Comparison of ENCODE assay signal across 21 cellular contexts in the genomic region with DNA sequence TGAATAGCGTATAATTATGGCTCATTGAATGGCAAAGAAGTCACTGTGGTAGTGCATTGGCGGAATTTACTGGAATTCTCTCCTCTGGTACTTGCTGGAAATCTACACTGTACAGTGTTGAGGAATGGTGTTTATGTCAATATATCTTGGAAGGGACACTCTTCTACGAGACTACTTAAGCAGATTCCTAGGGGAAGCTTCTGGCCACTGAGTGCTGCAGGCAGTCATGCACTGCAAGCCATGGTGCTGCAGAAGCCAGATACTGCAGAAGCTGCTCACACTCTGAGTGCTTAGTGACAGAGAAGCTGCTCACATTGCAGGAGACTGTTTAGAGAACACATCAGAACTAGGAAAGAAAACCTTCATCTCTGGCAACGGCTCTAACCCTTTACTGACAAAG.
DNase-seq lines count a peak whose midpoint lies in the region; ATAC-seq and TF ChIP-seq lines count a peak whose summit lies in the region.
"Had no signal": no experiment of that assay in that cellular context is flagged by ENCODE, and none has a peak within 500 bp of the region (broad histone marks: within the 10 kb centered on the region; RNA-seq: fewer than 3 reads in every experiment).

No MANE protein-coding gene starts in this region.

- H3K4me3 ChIP-seq in left ventricle myocardium inferior (no peak overlapping the region), mesendoderm (ENCODE audit: low read length) (no peak overlapping the region), upper lobe of right lung (no peak overlapping the region)
- H3K4me3 ChIP-seq: BLaER1, cardiac muscle cell, K562, uterus had no signal

- H3K27ac ChIP-seq in left ventricle myocardium inferior (replicated peaks) (no peak overlapping the region), mesendoderm (ENCODE audit: low read depth, low read length) (no peak overlapping the region), upper lobe of right lung (no peak overlapping the region)
- H3K27ac ChIP-seq: BLaER1, cardiac muscle cell, epithelial cell of prostate, uterus had no signal

- H3K56ac ChIP-seq in mesendoderm (ENCODE audit: low read length), result no peak overlapping the region

- H2BK120ac ChIP-seq in mesendoderm (ENCODE audit: low read depth, low read length), result no peak overlapping the region

- no peak overlapping the region for H3K9ac ChIP-seq in mesendoderm (ENCODE audit: low read length)
- H3K9ac ChIP-seq: BLaER1 had no signal

- WGBS in mesendoderm (ENCODE audit: extremely low coverage, insufficient coverage, low lambda C conversion rate), result no CpG with 5 or more reads among the region's 4 CpGs

- H3K4me2 ChIP-seq in mesendoderm (ENCODE audit: low read length), result no peak overlapping the region
- H3K4me2 ChIP-seq: BLaER1 had no signal

- peak; percentile 26 for ATAC-seq in Right ventricle myocardium inferior
- ATAC-seq in upper lobe of right lung, result peak; percentile 45
- no peak for ATAC-seq in Right ventricle myocardium superior (ENCODE audit: poor library complexity)
- no peak for ATAC-seq in GM18519 (IDR thresholded peaks at IDR 0.05; ENCODE audit: low FRiP score, unreplicated experiment)
- ATAC-seq: HCT116; K562; naive thymus-derived CD4-positive, alpha-beta T cell had no signal

- no peak overlapping the region for H2AK5ac ChIP-seq in mesendoderm (ENCODE audit: low read length)

- H2BK15ac ChIP-seq in mesendoderm (replicated peaks; ENCODE audit: low read depth), result no peak overlapping the region

- H3K79me2 ChIP-seq in mesendoderm (ENCODE audit: control insufficient read depth, insufficient read depth, low read length), result no peaks in the 10 kb centered on the region

- no peak for TF ChIP-seq CTCF in left ventricle myocardium inferior (IDR thresholded peaks at IDR 0.05; ENCODE audit: borderline replicate concordance)
- TF ChIP-seq CTCF in upper lobe of right lung (IDR thresholded peaks at IDR 0.05), result no peak

- H3K27me3 ChIP-seq in left ventricle myocardium inferior (ENCODE audit: low read depth) (no peaks in the 10 kb centered on the region), mesendoderm (ENCODE audit: insufficient read depth, low read length, poor library complexity) (no peaks in the 10 kb centered on the region), upper lobe of right lung (no peaks in the 10 kb centered on the region)
- H3K27me3 ChIP-seq: BLaER1, cardiac muscle cell, uterus had no signal

- H3K36me3 ChIP-seq in left ventricle myocardium inferior (no peaks in the 10 kb centered on the region), mesendoderm (ENCODE audit: control insufficient read depth, insufficient read depth, low read length) (no peaks in the 10 kb centered on the region), upper lobe of right lung (no peaks in the 10 kb centered on the region)
- H3K36me3 ChIP-seq: BLaER1, cardiac muscle cell, uterus had no signal

- no peak overlapping the region for H3K18ac ChIP-seq in mesendoderm (ENCODE audit: low read length)

- H4K5ac ChIP-seq in mesendoderm (ENCODE audit: low read length), result no peak overlapping the region

- H3K79me1 ChIP-seq in mesendoderm (ENCODE audit: low read length), result no peaks in the 10 kb centered on the region

- no peak overlapping the region for H3K4ac ChIP-seq in mesendoderm (ENCODE audit: low read depth, low read length)

- H2BK5ac ChIP-seq in mesendoderm (ENCODE audit: low read length), result no peak overlapping the region

- H3K4me1 ChIP-seq in left ventricle myocardium inferior (no peaks in the 10 kb centered on the region), mesendoderm (ENCODE audit: control insufficient read depth, low read depth, low read length) (no peaks in the 10 kb centered on the region), upper lobe of right lung (no peaks in the 10 kb centered on the region)
- H3K4me1 ChIP-seq: BLaER1, uterus had no signal

- H4K8ac ChIP-seq in mesendoderm (ENCODE audit: low read depth, low read length), result no peak overlapping the region

- intact Hi-C loops in Right ventricle myocardium inferior (cut with DNase I), result no loop called here
- intact Hi-C loops in left ventricle myocardium inferior (cut with micrococcal nuclease), result no loop called here
- intact Hi-C loops in upper lobe of right lung (cut with DNase I), result no loop called here
- intact Hi-C loops in Right ventricle myocardium superior (cut with DNase I), result no loop called here

- no peak overlapping the region for H3K23ac ChIP-seq in mesendoderm (ENCODE audit: low read length)

- DNase-seq in Right ventricle myocardium inferior (ENCODE audit: missing footprints) (no peak), left ventricle myocardium inferior (no peak), glomerular visceral epithelial cell (ENCODE audit: extremely low spot score) (peak; percentile 2), mesendoderm (peak; percentile 21), upper lobe of right lung (no peak), NCI-H1694 (lab: John Stamatoyannopoulos, UW) (no peak), Right ventricle myocardium superior (no peak)
- DNase-seq: activated CD4-positive, alpha-beta T cell treated with anti-CD3 and anti-CD28 coated beads for 48 hours; activated naive CD4-positive, alpha-beta T cell treated with anti-CD3 and anti-CD28 coated beads, Interleukin-2, amount 50 U/mL, for 16 hours; dermis blood vessel endothelial cell; MM.1S; naive thymus-derived CD4-positive, alpha-beta T cell; NCI-H146; NCI-H226; uterus had no signal

- H3K9me3 ChIP-seq in left ventricle myocardium inferior (replicated peaks) (no peaks in the 10 kb centered on the region), upper lobe of right lung (no peaks in the 10 kb centered on the region)
- H3K9me3 ChIP-seq: BLaER1, uterus had no signal

Comparison
In these comparisons a context has a peak if more than half of its experiments do, and no peak if none do; other contexts are left out.
1. ATAC-seq: peak in Right ventricle myocardium inferior (single experiment) and upper lobe of right lung (single experiment); none in Right ventricle myocardium superior (single experiment) and GM18519 (single experiment).
2. DNase-seq: peak in glomerular visceral epithelial cell (single experiment) and mesendoderm (single experiment); none in Right ventricle myocardium inferior (single experiment), left ventricle myocardium inferior (single experiment), upper lobe of right lung (single experiment), NCI-H1694 (single experiment) and Right ventricle myocardium superior (single experiment).